ENCODE assay signal across 2 cellular contexts in genomic region chr7:39603931-39604330, GRCh38.
A peak's percentile ranks its signal among the peaks of the same experiment; 100 is the strongest.
TF ChIP-seq lines count a peak whose summit lies in the region.

No MANE protein-coding gene starts in this region.

TF ChIP-seq in endothelial cell of umbilical vein, 7 proteins besides CTCF, POLR2A, EP300 and RAD21:
- TF ChIP-seq FOS (IDR thresholded peaks at IDR 0.05; ENCODE audit: borderline replicate concordance, insufficient read depth, low read length) (no peak), POLR2AphosphoS5 (IDR thresholded peaks at IDR 0.05; ENCODE audit: insufficient read depth, low read depth, low read length) (peak; percentile 40), GATA2 (IDR thresholded peaks at IDR 0.05; ENCODE audit: insufficient read depth, insufficient read length, low read depth, low read length) (peak; percentile 47), MAX (IDR thresholded peaks at IDR 0.05; ENCODE audit: insufficient read depth, insufficient read length) (no peak), EZH2 (IDR thresholded peaks at IDR 0.05; ENCODE audit: borderline replicate concordance, low read depth, low read length, severe bottlenecking) (no peak)

TF ChIP-seq in neural cell, 6 proteins besides CTCF, POLR2A, EP300 and RAD21:
- TF ChIP-seq POLR2AphosphoS5 (IDR thresholded peaks at IDR 0.05) (peak; percentile 42), TAF1 (IDR thresholded peaks at IDR 0.05; ENCODE audit: low read depth) (no peak), EZH2 (IDR thresholded peaks at IDR 0.05; ENCODE audit: borderline replicate concordance, insufficient read depth, low read length, poor library complexity, severe bottlenecking) (no peak), REST (IDR thresholded peaks at IDR 0.05; ENCODE audit: borderline replicate concordance) (no peak), SMC3 (conservative IDR thresholded peaks at IDR 0.05; ENCODE audit: poor library complexity) (no peak)
